Comparison of ENCODE assay signal across 2 cellular contexts in genomic region chr15:60373327-60373726, GRCh38.
TF ChIP-seq lines count a peak whose summit lies in the region.

No MANE protein-coding gene starts in this region.

TF ChIP-seq in IMR-90, 13 proteins besides CTCF, POLR2A, EP300 and RAD21:
- TF ChIP-seq RCOR1 (IDR thresholded peaks at IDR 0.05; ENCODE audit: insufficient replicate concordance, low read length): no peak
- no peak for TF ChIP-seq SMC3 (IDR thresholded peaks at IDR 0.05; ENCODE audit: low read depth, low read length)
- no peak for TF ChIP-seq NFE2L2 (IDR thresholded peaks at IDR 0.05; ENCODE audit: low read depth, low read length)
- no peak for TF ChIP-seq MXI1 (IDR thresholded peaks at IDR 0.05; ENCODE audit: borderline replicate concordance, low read depth, low read length)
- TF ChIP-seq BHLHE40 (IDR thresholded peaks at IDR 0.05; ENCODE audit: low read depth, low read length): no peak
- TF ChIP-seq MAFK (IDR thresholded peaks at IDR 0.05; ENCODE audit: low read depth, low read length): no peak
- TF ChIP-seq ELK1 (IDR thresholded peaks at IDR 0.05; ENCODE audit: borderline replicate concordance, low read depth, low read length): no peak
- no peak for TF ChIP-seq CHD1 (IDR thresholded peaks at IDR 0.05; ENCODE audit: low read depth, low read length)
- TF ChIP-seq FOS (IDR thresholded peaks at IDR 0.05; ENCODE audit: low read depth, low read length): no peak
TF ChIP-seq in IMR-90: peak in this region for 0.

TF ChIP-seq in endothelial cell of umbilical vein, 7 proteins besides CTCF, POLR2A, EP300 and RAD21:
- TF ChIP-seq GATA2 (IDR thresholded peaks at IDR 0.05; ENCODE audit: insufficient read depth, insufficient read length, low read depth, low read length): no peak
- TF ChIP-seq JUN (IDR thresholded peaks at IDR 0.05; ENCODE audit: borderline replicate concordance, insufficient read depth, insufficient read length, low read depth): no peak
- TF ChIP-seq POLR2AphosphoS5 (IDR thresholded peaks at IDR 0.05; ENCODE audit: insufficient read depth, low read depth, low read length): peak; percentile 22
